ENCODE assay signal across 35 cellular contexts in genomic region chr15:61124195-61124594, GRCh38.
DNase-seq lines count a peak whose midpoint lies in the region; ATAC-seq and TF ChIP-seq lines count a peak whose summit lies in the region.
"Had no signal": no experiment of that assay in that cellular context is flagged by ENCODE, and none has a peak within 500 bp of the region (broad histone marks: within the 10 kb centered on the region; RNA-seq: fewer than 3 reads in every experiment).

No MANE protein-coding gene starts in this region.

- no peak overlapping the region for H2BK120ac ChIP-seq in mesendoderm (ENCODE audit: low read depth, low read length)

- no peaks in the 10 kb centered on the region for H4K20me1 ChIP-seq in GM23338 (replicated peaks; ENCODE audit: insufficient read depth)
- H4K20me1 ChIP-seq: BLaER1; BLaER1 treated with 17β-estradiol and CSF1 and Interleukin-3, amounts not matched to agents 10 nM and 100 nM had no signal

- no peaks in the 10 kb centered on the region for H3K27me3 Mint-ChIP-seq in GM23338 (ENCODE audit: insufficient read depth, low read depth, poor library complexity)
- no peaks in the 10 kb centered on the region for H3K27me3 Mint-ChIP-seq in endothelial cell (ENCODE audit: unreplicated experiment)

- no peaks in the 10 kb centered on the region for H3K9me2 ChIP-seq in GM23338 (ENCODE audit: insufficient read depth)

- no peak overlapping the region for H4K8ac ChIP-seq in mesendoderm (ENCODE audit: low read depth, low read length)

- no peak overlapping the region for H4K5ac ChIP-seq in mesendoderm (ENCODE audit: low read length)

- no peak overlapping the region for H2AFZ ChIP-seq in GM23338

- H2AK5ac ChIP-seq in mesendoderm (ENCODE audit: low read length), result no peak overlapping the region

- H3K4me1 ChIP-seq in GM23338 (ENCODE audit: insufficient read depth), result no peaks in the 10 kb centered on the region
- H3K4me1 ChIP-seq in mesendoderm (ENCODE audit: control insufficient read depth, low read depth, low read length), result peaks cover 2% of the 10 kb centered on the region
- H3K4me1 ChIP-seq: A549; BLaER1; BLaER1 treated with 17β-estradiol and CSF1 and Interleukin-3, amounts not matched to agents 10 nM and 100 nM; Caco-2 had no signal

- no peaks in the 10 kb centered on the region for H3F3A ChIP-seq in GM23338 (replicated peaks; ENCODE audit: low read depth)

- H3K4me2 ChIP-seq in GM23338, result no peak overlapping the region
- H3K4me2 ChIP-seq in mesendoderm (ENCODE audit: low read length), result no peak overlapping the region
- H3K4me2 ChIP-seq: A549; BLaER1; BLaER1 treated with 17β-estradiol and CSF1 and Interleukin-3, amounts not matched to agents 10 nM and 100 nM had no signal

- no peaks in the 10 kb centered on the region for H3K79me2 ChIP-seq in GM23338 (replicated peaks; ENCODE audit: insufficient read depth)
- H3K79me2 ChIP-seq in mesendoderm (ENCODE audit: control insufficient read depth, insufficient read depth, low read length), result no peaks in the 10 kb centered on the region

- H3K4me1 Mint-ChIP-seq in GM23338 (peaks cover 7% of the 10 kb centered on the region; the same call in 2 of the 3 replicates), endothelial cell (ENCODE audit: unreplicated experiment) (peaks cover 13% of the 10 kb centered on the region)
- H3K4me1 Mint-ChIP-seq: B cell; CD14-positive monocyte; CD4-positive, alpha-beta memory T cell; CD4-positive, CD25-positive, alpha-beta regulatory T cell; CD8-positive, alpha-beta memory T cell had no signal

- H3K79me1 ChIP-seq in mesendoderm (ENCODE audit: low read length), result no peaks in the 10 kb centered on the region

- H3K36me3 ChIP-seq in GM23338 (ENCODE audit: insufficient read depth) (no peaks in the 10 kb centered on the region), mesendoderm (ENCODE audit: control insufficient read depth, insufficient read depth, low read length) (no peaks in the 10 kb centered on the region)
- H3K36me3 ChIP-seq: BE2C; BLaER1; BLaER1 treated with 17β-estradiol and CSF1 and Interleukin-3, amounts not matched to agents 10 nM and 100 nM had no signal

- no peak overlapping the region for H3K4me3 ChIP-seq in GM23338
- no peak overlapping the region for H3K4me3 ChIP-seq in mesendoderm (ENCODE audit: low read length)
- H3K4me3 ChIP-seq: A549; BLaER1; BLaER1 treated with 17β-estradiol and CSF1 and Interleukin-3, amounts not matched to agents 10 nM and 100 nM had no signal

- no CpG with 5 or more reads among the region's 8 CpGs for WGBS in mesendoderm (ENCODE audit: extremely low coverage, insufficient coverage, low lambda C conversion rate)

- H3K4me3 Mint-ChIP-seq in GM23338, result no peak overlapping the region
- H3K4me3 Mint-ChIP-seq in endothelial cell (ENCODE audit: unreplicated experiment), result no peak overlapping the region
- H3K4me3 Mint-ChIP-seq: B cell; CD14-positive monocyte; CD4-positive, alpha-beta memory T cell; CD4-positive, alpha-beta T cell; CD8-positive, alpha-beta memory T cell; CD8-positive, alpha-beta T cell had no signal

- no peak overlapping the region for H3K27ac Mint-ChIP-seq in GM23338
- no peak overlapping the region for H3K27ac Mint-ChIP-seq in endothelial cell (ENCODE audit: unreplicated experiment)
- H3K27ac Mint-ChIP-seq: B cell; CD14-positive monocyte; CD4-positive, alpha-beta memory T cell; CD4-positive, alpha-beta T cell; CD4-positive, CD25-positive, alpha-beta regulatory T cell; CD8-positive, alpha-beta memory T cell; CD8-positive, alpha-beta T cell had no signal

- TF ChIP-seq CTCF in GM23338 (conservative IDR thresholded peaks at IDR 0.05; ENCODE audit: low read depth in 2 of 2) (no peak), endothelial cell (IDR thresholded peaks at IDR 0.05; ENCODE audit: unreplicated experiment) (no peak)

- H3K9me3 Mint-ChIP-seq in GM23338 (no peaks in the 10 kb centered on the region), endothelial cell (ENCODE audit: unreplicated experiment) (no peaks in the 10 kb centered on the region)
- H3K9me3 Mint-ChIP-seq: CD14-positive monocyte; CD4-positive, alpha-beta memory T cell; CD4-positive, alpha-beta T cell; CD4-positive, CD25-positive, alpha-beta regulatory T cell; CD8-positive, alpha-beta memory T cell; CD8-positive, alpha-beta T cell had no signal

- H3K4ac ChIP-seq in mesendoderm (ENCODE audit: low read depth, low read length), result no peak overlapping the region

- H3K23ac ChIP-seq in mesendoderm (ENCODE audit: low read length), result no peak overlapping the region

- H2BK5ac ChIP-seq in mesendoderm (ENCODE audit: low read length), result no peak overlapping the region

- no peak overlapping the region for H3K56ac ChIP-seq in mesendoderm (ENCODE audit: low read length)

- peak overlapping the region; percentile 31 for H3K18ac ChIP-seq in mesendoderm (ENCODE audit: low read length)

- no peaks in the 10 kb centered on the region for H3K27me3 ChIP-seq in GM23338 (ENCODE audit: insufficient read depth)
- H3K27me3 ChIP-seq in mesendoderm (ENCODE audit: insufficient read depth, low read length, poor library complexity), result no peaks in the 10 kb centered on the region
- H3K27me3 ChIP-seq: BE2C; BLaER1; BLaER1 treated with 17β-estradiol and CSF1 and Interleukin-3, amounts not matched to agents 10 nM and 100 nM had no signal

- no peak overlapping the region for H3K9ac ChIP-seq in mesendoderm (ENCODE audit: low read length)
- H3K9ac ChIP-seq: BLaER1; BLaER1 treated with 17β-estradiol and CSF1 and Interleukin-3, amounts not matched to agents 10 nM and 100 nM had no signal

- H3K36me3 Mint-ChIP-seq in GM23338 (ENCODE audit: low read depth) (no peaks in the 10 kb centered on the region), endothelial cell (ENCODE audit: low read depth, unreplicated experiment) (no peaks in the 10 kb centered on the region)
- H3K36me3 Mint-ChIP-seq: CD14-positive monocyte; CD4-positive, alpha-beta memory T cell; CD4-positive, CD25-positive, alpha-beta regulatory T cell; CD8-positive, alpha-beta memory T cell; CD8-positive, alpha-beta T cell had no signal

- peak; percentile 19 for DNase-seq in NCI-H82 (lab: John Stamatoyannopoulos, UW)
- no peak for DNase-seq in NCI-H82 treated with DMSO at 0.1 percent for 48 hours (lab: John Stamatoyannopoulos, UW; ENCODE audit: unreplicated experiment)
- no peak for DNase-seq in GM23338 (ENCODE audit: low spot score)
- DNase-seq in mesendoderm, result no peak
- DNase-seq in putamen (ENCODE audit: low spot score), result peak; percentile 47
- no peak for DNase-seq in endothelial cell (ENCODE audit: low spot score)
- no peak for DNase-seq in SHP77 (lab: John Stamatoyannopoulos, UW)
- DNase-seq in HK-2 (ENCODE audit: unreplicated experiment), result no peak
- DNase-seq: 8988T; ACHN; AML-193; BE2C; C1 segment of cervical spinal cord; Caco-2; Calu3; CD4-positive, alpha-beta memory T cell; CD4-positive, alpha-beta T cell; CD4-positive, CD25-positive, alpha-beta regulatory T cell; CD8-positive, alpha-beta memory T cell; CD8-positive, alpha-beta T cell; COR-L47; DMS 273 treated with DMSO at 0.1 percent for 48 hours; DMS153; DMS53; DMS79; DMS79 treated with DMSO at 0.1 percent for 48 hours; DND-41; EL had no signal

- H2BK15ac ChIP-seq in mesendoderm (replicated peaks; ENCODE audit: low read depth), result no peak overlapping the region

- peak; percentile 48 for ATAC-seq in GM23338
- ATAC-seq: A549; CD8-positive, alpha-beta T cell had no signal

- H3K27ac ChIP-seq in GM23338 (ENCODE audit: low read depth), result no peak overlapping the region
- H3K27ac ChIP-seq in mesendoderm (ENCODE audit: low read depth, low read length), result no peak overlapping the region
- H3K27ac ChIP-seq: 22Rv1; A549; BLaER1; BLaER1 treated with 17β-estradiol and CSF1 and Interleukin-3, amounts not matched to agents 10 nM and 100 nM; C4-2B had no signal

TF ChIP-seq in GM23338, 12 proteins besides CTCF, POLR2A, EP300 and RAD21 (continues in another document):
- TF ChIP-seq ZNF331 (CRISPR knock-in tag; IDR thresholded peaks at IDR 0.05; ENCODE audit: low read depth), result no peak
- TF ChIP-seq JUNB (IDR thresholded peaks at IDR 0.05; ENCODE audit: unreplicated experiment), result no peak
- no peak for TF ChIP-seq POLR2AphosphoS5 (IDR thresholded peaks at IDR 0.05; ENCODE audit: low read depth)
- TF ChIP-seq ZNF114 (CRISPR knock-in tag; IDR thresholded peaks at IDR 0.05), result no peak
- TF ChIP-seq, protein P1, sequence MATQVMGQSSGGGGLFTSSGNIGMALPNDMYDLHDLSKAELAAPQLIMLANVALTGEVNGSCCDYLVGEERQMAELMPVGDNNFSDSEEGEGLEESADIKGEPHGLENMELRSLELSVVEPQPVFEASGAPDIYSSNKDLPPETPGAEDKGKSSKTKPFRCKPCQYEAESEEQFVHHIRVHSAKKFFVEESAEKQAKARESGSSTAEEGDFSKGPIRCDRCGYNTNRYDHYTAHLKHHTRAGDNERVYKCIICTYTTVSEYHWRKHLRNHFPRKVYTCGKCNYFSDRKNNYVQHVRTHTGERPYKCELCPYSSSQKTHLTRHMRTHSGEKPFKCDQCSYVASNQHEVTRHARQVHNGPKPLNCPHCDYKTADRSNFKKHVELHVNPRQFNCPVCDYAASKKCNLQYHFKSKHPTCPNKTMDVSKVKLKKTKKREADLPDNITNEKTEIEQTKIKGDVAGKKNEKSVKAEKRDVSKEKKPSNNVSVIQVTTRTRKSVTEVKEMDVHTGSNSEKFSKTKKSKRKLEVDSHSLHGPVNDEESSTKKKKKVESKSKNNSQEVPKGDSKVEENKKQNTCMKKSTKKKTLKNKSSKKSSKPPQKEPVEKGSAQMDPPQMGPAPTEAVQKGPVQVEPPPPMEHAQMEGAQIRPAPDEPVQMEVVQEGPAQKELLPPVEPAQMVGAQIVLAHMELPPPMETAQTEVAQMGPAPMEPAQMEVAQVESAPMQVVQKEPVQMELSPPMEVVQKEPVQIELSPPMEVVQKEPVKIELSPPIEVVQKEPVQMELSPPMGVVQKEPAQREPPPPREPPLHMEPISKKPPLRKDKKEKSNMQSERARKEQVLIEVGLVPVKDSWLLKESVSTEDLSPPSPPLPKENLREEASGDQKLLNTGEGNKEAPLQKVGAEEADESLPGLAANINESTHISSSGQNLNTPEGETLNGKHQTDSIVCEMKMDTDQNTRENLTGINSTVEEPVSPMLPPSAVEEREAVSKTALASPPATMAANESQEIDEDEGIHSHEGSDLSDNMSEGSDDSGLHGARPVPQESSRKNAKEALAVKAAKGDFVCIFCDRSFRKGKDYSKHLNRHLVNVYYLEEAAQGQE (IDR thresholded peaks at IDR 0.05; ENCODE audit: unreplicated experiment), result no peak
- TF ChIP-seq STAT1 (IDR thresholded peaks at IDR 0.05; ENCODE audit: unreplicated experiment), result no peak
- TF ChIP-seq EZH2phosphoT487 (IDR thresholded peaks at IDR 0.05; ENCODE audit: unreplicated experiment), result no peak
- no peak for TF ChIP-seq EZH2 (IDR thresholded peaks at IDR 0.05; ENCODE audit: low read depth, unreplicated experiment)
- TF ChIP-seq CREB1 (CRISPR knock-in tag; IDR thresholded peaks at IDR 0.05; ENCODE audit: low read depth), result no peak
- TF ChIP-seq NANOG (IDR thresholded peaks at IDR 0.05; ENCODE audit: borderline replicate concordance), result no peak

Comparison
In these comparisons a context has a peak if more than half of its experiments do, and no peak if none do; other contexts are left out.
1. DNase-seq: peak in NCI-H82 (single experiment) and putamen (single experiment); none in NCI-H82 treated with DMSO at 0.1 percent for 48 hours (single experiment), GM23338 (single experiment), mesendoderm (single experiment), endothelial cell (single experiment), SHP77 (0 of 2) and HK-2 (single experiment).